8 cellular contexts compared by ENCODE assay signal in the genomic region with DNA sequence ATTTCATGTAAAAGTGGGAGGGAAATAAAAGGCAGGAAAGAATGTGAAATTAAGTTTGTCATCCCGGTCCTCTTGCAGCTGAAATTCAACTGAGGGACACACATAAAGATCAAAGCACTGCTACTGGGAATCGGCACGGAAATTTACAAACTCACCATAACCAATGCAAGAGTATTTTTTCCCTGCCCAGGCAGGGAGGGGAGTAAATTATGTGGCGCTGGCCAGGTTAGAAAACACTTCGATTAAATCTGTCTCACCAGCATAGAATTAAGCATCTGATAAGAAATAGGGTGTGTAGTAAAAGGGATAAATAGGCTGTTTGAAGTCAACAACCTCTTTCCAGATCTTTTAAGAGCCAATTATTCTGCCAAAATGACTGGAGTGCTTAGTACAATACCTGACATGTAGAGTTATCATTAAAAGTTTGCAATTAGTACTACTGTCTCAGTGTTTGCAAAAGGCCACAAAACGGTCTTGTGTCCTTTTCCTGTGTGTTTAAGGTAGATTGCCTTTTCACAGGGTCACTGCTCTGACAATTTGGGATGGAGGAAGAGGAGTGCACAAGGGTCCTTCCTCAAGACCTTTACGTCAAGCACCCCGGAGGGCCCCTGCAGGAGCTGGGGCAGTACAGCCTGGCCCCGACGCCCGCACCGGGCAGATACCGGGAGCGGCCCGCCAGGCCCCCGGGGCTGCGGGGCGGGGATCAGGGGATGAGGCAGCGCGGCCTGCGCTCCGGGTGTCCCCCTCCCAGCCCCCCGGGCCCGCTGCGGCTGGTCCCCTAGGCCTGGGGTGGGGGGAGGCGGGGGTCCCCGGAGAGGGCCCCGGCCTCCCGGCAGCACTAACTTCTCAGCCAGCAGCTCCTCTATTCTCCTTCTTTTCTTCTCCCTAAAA. TPM values are rescaled to one million over a fixed set of nuclear protein-coding genes. Genes with fewer than 3 reads are reported as not detected.
DNase-seq lines count a peak whose midpoint lies in the region; ATAC-seq and TF ChIP-seq lines count a peak whose summit lies in the region.

No MANE protein-coding gene starts in this region.

- H3K4me1 ChIP-seq in PC-9 (replicated peaks; ENCODE audit: insufficient read depth) (peaks cover 52% of the 10 kb centered on the region), urinary bladder (ENCODE audit: insufficient read depth) (no peaks in the 10 kb centered on the region)

- no peaks in the 10 kb centered on the region for H3K9me3 Mint-ChIP-seq in memory B cell

- no peaks in the 10 kb centered on the region for H4K20me1 ChIP-seq in PC-9 (ENCODE audit: insufficient read depth)

- peaks cover 2% of the 10 kb centered on the region for H3K36me3 Mint-ChIP-seq in memory B cell

- DNase-seq in BJ (ENCODE audit: low read depth), result no peak
- peak in 1 of 2 experiments; percentile 38 for DNase-seq in PC-9
- DNase-seq in dermis blood vessel endothelial cell, result peak; percentile 23
- DNase-seq in memory B cell (ENCODE audit: low spot score in 2 of 2), result no peak
- no peak for DNase-seq in GM19238 (ENCODE audit: insufficient read length, low spot score)

- H3K4me2 ChIP-seq in PC-9, result peak overlapping the region; percentile 94

- H3K27me3 Mint-ChIP-seq in memory B cell, result no peaks in the 10 kb centered on the region

- H3K4me1 Mint-ChIP-seq in memory B cell, result peaks cover 35% of the 10 kb centered on the region

- H3K9me3 ChIP-seq in PC-9 (ENCODE audit: insufficient read depth, low read depth), result no peaks in the 10 kb centered on the region

- peaks cover 17% of the 10 kb centered on the region for H3F3A ChIP-seq in PC-9 (ENCODE audit: insufficient read depth, low read depth)

- CTCF ChIA-PET in BJ (lab: Yijun Ruan, JAX), result interaction anchor here (0.5 to 0.9 kb wide), 3 partner anchors 27 to 328 kb away, joined by 3 read pairs; no protein-coding TSS in a partner anchor
- CTCF ChIA-PET in PC-9 (lab: Charles Lee), result interaction anchor here (0.6 kb wide), 1 partner anchor 340 kb away, joined by 6 read pairs; no protein-coding TSS in a partner anchor

- peak overlapping the region; percentile 99 for H3K27ac Mint-ChIP-seq in memory B cell

- POLR2A ChIA-PET in BJ (lab: Charles Lee), result no interaction called here
- POLR2A ChIA-PET in PC-9 (lab: Charles Lee; ENCODE audit: unreplicated experiment), result no interaction called here

- peaks cover 1% of the 10 kb centered on the region; the same call in 1 of the 2 replicates for H3K36me3 ChIP-seq in BJ (ENCODE audit: control insufficient read depth, insufficient read depth, low read length)
- no peaks in the 10 kb centered on the region for H3K36me3 ChIP-seq in PC-9 (ENCODE audit: low read depth)
- no peaks in the 10 kb centered on the region for H3K36me3 ChIP-seq in urinary bladder (ENCODE audit: insufficient read depth)

- TSS peak; percentile 64 for BruUV-seq in PC-9 (replicated peaks; lab: Mats Ljungman, UMichigan)

- intact Hi-C loops in PC-9 (cut with micrococcal nuclease; ENCODE audit: unreplicated experiment), result loop anchor here (10.0 kb wide), 1 partner anchor 155 kb away; no protein-coding TSS in a partner anchor

- no peak for TF ChIP-seq CTCF in BJ (IDR thresholded peaks at IDR 0.05; ENCODE audit: insufficient read depth, low read depth, low read length)
- TF ChIP-seq CTCF in PC-9 (conservative IDR thresholded peaks at IDR 0.05), result no peak

- peaks cover 29% of the 10 kb centered on the region for H3K79me2 ChIP-seq in PC-9 (ENCODE audit: low read depth)

- H3K4me3 Mint-ChIP-seq in memory B cell, result peak overlapping the region; percentile 84

- 0 out of 2 replicates have a peak overlapping the region, but pooled peaks have one; percentile 52 for H2AFZ ChIP-seq in PC-9

- H3K27ac ChIP-seq in PC-9, result peak overlapping the region; percentile 34
- peak overlapping the region; percentile 67 for H3K27ac ChIP-seq in urinary bladder (ENCODE audit: low read depth)

- 2% methylated on average over 29 of the region's 29 CpGs for WGBS in urinary bladder

- H3K4me3 ChIP-seq in BJ (ENCODE audit: low read depth, low read length) (peak overlapping the region; percentile 73), PC-9 (peak overlapping the region; percentile 90), urinary bladder (ENCODE audit: low read depth, low read length) (peak overlapping the region; percentile 100)

- ATAC-seq in GM19452 (IDR thresholded peaks at IDR 0.05; ENCODE audit: unreplicated experiment) (peak; percentile 8), memory B cell (ENCODE audit: low read depth) (no peak), HG02588 (IDR thresholded peaks at IDR 0.05; ENCODE audit: unreplicated experiment) (no peak)

- H3K9me2 ChIP-seq in PC-9 (ENCODE audit: insufficient read depth), result no peaks in the 10 kb centered on the region

- H3K27me3 ChIP-seq in BJ (ENCODE audit: control insufficient read depth, insufficient read depth, low read length), result no peaks in the 10 kb centered on the region
- H3K27me3 ChIP-seq in PC-9 (ENCODE audit: insufficient read depth, low read depth), result no peaks in the 10 kb centered on the region

RNA-seq across cellular contexts. Expression of a gene that starts 0.7 kb away (rescaled TPM):
- 36.6 and 71.8 TPM in 2 replicates for polyA plus RNA-seq in BJ (2011; rRNA removed)
- 16.0 and 20.5 TPM in 2 replicates for polyA minus RNA-seq in BJ (2011; rRNA and poly(A)+ RNA removed)
- total RNA-seq in PC-9 (2021), result 75.3 and 88.8 TPM in 2 replicates
- total RNA-seq in dermis blood vessel endothelial cell, result 67.5 and 74.2 TPM in 2 replicates
- total RNA-seq in urinary bladder, result 100 TPM
- polyA plus RNA-seq in urinary bladder, result 40.0 TPM

RNA-seq across cellular contexts. Expression of a gene that starts 5.2 kb away (rescaled TPM):
- polyA plus RNA-seq in BJ (2011; rRNA removed), result 129 TPM in 2 replicates
- 36.7 and 80.6 TPM in 2 replicates for polyA minus RNA-seq in BJ (2011; rRNA and poly(A)+ RNA removed)
- 35.6 and 45.7 TPM in 2 replicates for total RNA-seq in PC-9 (2021)
- 90.4 and 109 TPM in 2 replicates for total RNA-seq in dermis blood vessel endothelial cell
- total RNA-seq in urinary bladder, result 60.8 TPM
- polyA plus RNA-seq in urinary bladder, result 156 TPM

RNA-seq across cellular contexts. Expression of a gene that starts 27.4 kb away (rescaled TPM):
- polyA plus RNA-seq in BJ (2011; rRNA removed) (7.7 and 14.3 TPM in 2 replicates), urinary bladder (18.7 TPM)
- 9.7 and 10.0 TPM in 2 replicates for polyA minus RNA-seq in BJ (2011; rRNA and poly(A)+ RNA removed)
- total RNA-seq in PC-9 (2021) (34.5 and 35.5 TPM in 2 replicates), dermis blood vessel endothelial cell (37.7 and 37.8 TPM in 2 replicates), urinary bladder (68.4 TPM)

RNA-seq across cellular contexts. Expression of a gene that starts 42.9 kb away (rescaled TPM):
- polyA plus RNA-seq in BJ (2011; rRNA removed), result not detected in 2 replicates
- polyA minus RNA-seq in BJ (2011; rRNA and poly(A)+ RNA removed), result not detected in 2 replicates
- total RNA-seq in PC-9 (2021), result not detected in 2 replicates
- total RNA-seq in dermis blood vessel endothelial cell, result not detected in 2 replicates
- 3.0 TPM for total RNA-seq in urinary bladder
- 0.65 TPM for polyA plus RNA-seq in urinary bladder
